ENCODE assay signal across 8 cellular contexts in the genomic region with DNA sequence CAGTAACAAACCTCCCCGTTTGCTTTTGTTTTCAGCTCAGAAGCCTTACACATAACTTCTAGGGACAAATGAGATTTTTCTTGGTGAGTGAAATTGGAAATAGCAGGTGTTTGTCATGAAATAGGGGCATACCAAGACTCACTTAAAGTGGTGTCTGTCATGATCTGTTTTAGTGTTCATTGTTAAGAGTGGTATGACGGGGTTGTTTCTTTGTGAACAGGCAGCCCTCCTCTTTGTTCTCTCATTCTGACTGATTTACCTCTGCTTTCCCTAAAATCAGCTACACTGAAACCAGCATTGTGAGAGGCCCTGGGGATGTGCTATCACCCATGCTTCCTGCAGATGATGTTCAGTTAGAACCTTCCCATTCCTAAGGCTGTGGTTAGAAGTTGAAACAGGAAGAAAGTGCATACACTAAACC. TPM values are rescaled to one million over a fixed set of nuclear protein-coding genes. Genes with fewer than 3 reads are reported as not detected.
DNase-seq lines count a peak whose midpoint lies in the region; ATAC-seq, FAIRE-seq and TF ChIP-seq lines count a peak whose summit lies in the region.

No MANE protein-coding gene starts in this region.

- ATAC-seq in GM18505 (IDR thresholded peaks at IDR 0.05; ENCODE audit: unreplicated experiment) = peak; percentile 35
- ATAC-seq in GM21529 (IDR thresholded peaks at IDR 0.05; ENCODE audit: unreplicated experiment) = peak; percentile 55
- no peak for ATAC-seq in K562
- no peak for ATAC-seq in PC-3

- TF ChIP-seq CTCF in HL-60 (IDR thresholded peaks at IDR 0.05; ENCODE audit: insufficient read depth, low read length) (no peak), K562 (IDR thresholded peaks at IDR 0.05 in 2 of 3, conservative IDR thresholded peaks at IDR 0.05 in 1 of 3; ENCODE audit: insufficient read depth in 2 of 3, low read depth in 1 of 3, low read length in 3 of 3) (no peak), PC-3 (conservative IDR thresholded peaks at IDR 0.05; ENCODE audit: low read depth, low read length) (no peak)

- TF ChIP-seq RAD21 in K562 (CRISPR knock-in tag; conservative IDR thresholded peaks at IDR 0.05 in 1 of 2, IDR thresholded peaks at IDR 0.05 in 1 of 2) = no peak; a peak in 1 of 4 replicates

- no peak for TF ChIP-seq EP300 in K562 (IDR thresholded peaks at IDR 0.05; ENCODE audit: low read length)

- FAIRE-seq in K562 (lab: Jason Lieb, UNC) (no peak), RCC 7860 (lab: Jason Lieb, UNC) (no peak)

- H3K27me3 ChIP-seq in HL-60 (ENCODE audit: insufficient read depth, poor library complexity, severe bottlenecking) (no peaks in the 10 kb centered on the region), K562 (ENCODE audit: control insufficient read depth in 2 of 2, insufficient read depth in 2 of 2, low read length in 2 of 2) (no peaks in the 10 kb centered on the region), PC-3 (ENCODE audit: low read length) (no peaks in the 10 kb centered on the region)

- POLR2A ChIA-PET in K562 (lab: Yijun Ruan, JAX) (interaction anchor here (0.6 to 1.4 kb wide), 3 partner anchors 9 to 160 kb away, joined by 3 to 4 read pairs (median 3); no protein-coding TSS in a partner anchor), PC-3 (lab: Charles Lee; ENCODE audit: unreplicated experiment) (no interaction called here)

- BruUV-seq in K562 (replicated peaks; lab: Mats Ljungman, UMichigan) (no TSS peak), PC-3 (replicated peaks; lab: Mats Ljungman, UMichigan) (no TSS peak)

- H3K4me2 ChIP-seq in K562 (ENCODE audit: insufficient read depth, low read length) = no peak overlapping the region
- H3K4me2 ChIP-seq in PC-3 (ENCODE audit: low read length) = no peak overlapping the region

- H3K36me3 ChIP-seq in K562 (ENCODE audit: control insufficient read depth, insufficient read depth, low read length) (no peaks in the 10 kb centered on the region), PC-3 (ENCODE audit: low read depth, low read length) (no peaks in the 10 kb centered on the region)

- 21% methylated on average over 2 of the region's 2 CpGs for WGBS in K562 (ENCODE audit: insufficient coverage, low coverage, missing lambda C conversion rate)

- H3K27ac ChIP-seq in HL-60 (replicated peaks) (peak overlapping the region; percentile 42), K562 (ENCODE audit: extremely low read depth, low read depth, low read length) (no peak overlapping the region), PC-3 (ENCODE audit: low read length) (no peak overlapping the region)

- DNase-seq in HL-60 (ENCODE audit: low read depth in 1 of 2, low spot score in 1 of 2) (peak; percentile 36 to 55), K562 (ENCODE audit: extremely low read depth in 1 of 4, low spot score in 3 of 4) (no peak), NCI-H1092 (lab: John Stamatoyannopoulos, UW) (no peak), DMS153 treated with DMSO at 0.1 percent for 48 hours (lab: John Stamatoyannopoulos, UW; ENCODE audit: unreplicated experiment) (no peak), RCC 7860 (ENCODE audit: low spot score) (no peak), PC-3 (no peak)

- no peaks in the 10 kb centered on the region for H3F3A ChIP-seq in PC-3 (ENCODE audit: low read length, unreplicated experiment)

- H2AFZ ChIP-seq in K562 (ENCODE audit: low read depth, low read length) = peak overlapping the region; percentile 61
- no peak overlapping the region for H2AFZ ChIP-seq in PC-3 (ENCODE audit: low read length)

- H3K9ac ChIP-seq in K562 (ENCODE audit: insufficient read depth in 1 of 2, low read depth in 2 of 2, low read length in 2 of 2) (no peak overlapping the region), PC-3 (ENCODE audit: low read length) (no peak overlapping the region)

- no peak overlapping the region for H3K4me3 ChIP-seq in HL-60 (replicated peaks; ENCODE audit: insufficient read depth, low read length)
- no peak overlapping the region for H3K4me3 ChIP-seq in K562
- H3K4me3 ChIP-seq in PC-3 (ENCODE audit: low read length) = no peak overlapping the region

- H3K79me2 ChIP-seq in K562 (ENCODE audit: control insufficient read depth, insufficient read depth, low read length) (no peaks in the 10 kb centered on the region; the same call in 2 of the 3 replicates), PC-3 (ENCODE audit: low read length) (no peaks in the 10 kb centered on the region)

- TF ChIP-seq POLR2A in GM18505 (IDR thresholded peaks at IDR 0.05; ENCODE audit: borderline replicate concordance, extremely low read depth, insufficient read depth, insufficient read length) = peak; percentile 27
- TF ChIP-seq POLR2A in K562 (conservative IDR thresholded peaks at IDR 0.05) = no peak

- H3K9me2 ChIP-seq in PC-3 (replicated peaks; ENCODE audit: low read length) = no peaks in the 10 kb centered on the region

- H4K20me1 ChIP-seq in K562 (replicated peaks; ENCODE audit: control insufficient read depth, insufficient read depth, low read length) = no peaks in the 10 kb centered on the region
- no peaks in the 10 kb centered on the region for H4K20me1 ChIP-seq in PC-3 (ENCODE audit: low read length)

- intact Hi-C loops in K562 (cut with micrococcal nuclease) (loop anchor here (5.0 kb wide), 2 partner anchors 68 to 113 kb away; no protein-coding TSS in a partner anchor), PC-3 (cut with micrococcal nuclease) (loop anchor here (2.0 to 5.0 kb wide), 2 partner anchors 176 to 248 kb away; no protein-coding TSS in a partner anchor)

- no peaks in the 10 kb centered on the region for H3K9me1 ChIP-seq in K562 (ENCODE audit: control insufficient read depth, insufficient read depth, low read length)

- H3K4me1 ChIP-seq in K562 (replicated peaks in 1 of 2; ENCODE audit: control insufficient read depth in 2 of 2, insufficient read depth in 2 of 2, low read length in 2 of 2) (peaks cover 13 to 30% of the 10 kb centered on the region in 2 experiments; a peak in 4 of 5 replicates), PC-3 (ENCODE audit: insufficient read depth, low read length) (peaks cover 7% of the 10 kb centered on the region; the same call in 1 of the 2 replicates)

- CTCF ChIA-PET in K562 (lab: Yijun Ruan, JAX; ENCODE audit: low intra/inter-chr PET ratio) (no interaction called here), PC-3 (lab: Charles Lee) (interaction anchor here (0.6 kb wide), 1 partner anchor 172 kb away, joined by 3 read pairs; no protein-coding TSS in a partner anchor)

- in situ Hi-C loops in K562 (cut with MboI) = no loop called here

- no peaks in the 10 kb centered on the region for H3K9me3 ChIP-seq in K562 (replicated peaks; ENCODE audit: control insufficient read depth, insufficient read depth, low read depth, low read length)
- H3K9me3 ChIP-seq in PC-3 (ENCODE audit: low read length) = no peaks in the 10 kb centered on the region

TF ChIP-seq in K562, 482 proteins besides CTCF, POLR2A, EP300 and RAD21 (continues in another document):
- TF ChIP-seq ZNF311 (CRISPR knock-in tag; IDR thresholded peaks at IDR 0.05) = no peak
- TF ChIP-seq, protein P1, sequence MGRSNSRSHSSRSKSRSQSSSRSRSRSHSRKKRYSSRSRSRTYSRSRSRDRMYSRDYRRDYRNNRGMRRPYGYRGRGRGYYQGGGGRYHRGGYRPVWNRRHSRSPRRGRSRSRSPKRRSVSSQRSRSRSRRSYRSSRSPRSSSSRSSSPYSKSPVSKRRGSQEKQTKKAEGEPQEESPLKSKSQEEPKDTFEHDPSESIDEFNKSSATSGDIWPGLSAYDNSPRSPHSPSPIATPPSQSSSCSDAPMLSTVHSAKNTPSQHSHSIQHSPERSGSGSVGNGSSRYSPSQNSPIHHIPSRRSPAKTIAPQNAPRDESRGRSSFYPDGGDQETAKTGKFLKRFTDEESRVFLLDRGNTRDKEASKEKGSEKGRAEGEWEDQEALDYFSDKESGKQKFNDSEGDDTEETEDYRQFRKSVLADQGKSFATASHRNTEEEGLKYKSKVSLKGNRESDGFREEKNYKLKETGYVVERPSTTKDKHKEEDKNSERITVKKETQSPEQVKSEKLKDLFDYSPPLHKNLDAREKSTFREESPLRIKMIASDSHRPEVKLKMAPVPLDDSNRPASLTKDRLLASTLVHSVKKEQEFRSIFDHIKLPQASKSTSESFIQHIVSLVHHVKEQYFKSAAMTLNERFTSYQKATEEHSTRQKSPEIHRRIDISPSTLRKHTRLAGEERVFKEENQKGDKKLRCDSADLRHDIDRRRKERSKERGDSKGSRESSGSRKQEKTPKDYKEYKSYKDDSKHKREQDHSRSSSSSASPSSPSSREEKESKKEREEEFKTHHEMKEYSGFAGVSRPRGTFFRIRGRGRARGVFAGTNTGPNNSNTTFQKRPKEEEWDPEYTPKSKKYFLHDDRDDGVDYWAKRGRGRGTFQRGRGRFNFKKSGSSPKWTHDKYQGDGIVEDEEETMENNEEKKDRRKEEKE (IDR thresholded peaks at IDR 0.05; ENCODE audit: borderline replicate concordance in 1 of 2, control insufficient read depth in 1 of 2, low read depth in 2 of 2, low read length in 1 of 2) = no peak
- no peak for TF ChIP-seq RFX7 (CRISPR knock-in tag; IDR thresholded peaks at IDR 0.05)
- TF ChIP-seq BACH1 (tag; IDR thresholded peaks at IDR 0.05) = no peak

RNA-seq across cellular contexts. Expression of a gene that starts 2.5 kb away (rescaled TPM):
- total RNA-seq in K562 (2011; cell fraction: chromatin; rRNA removed; ENCODE audit: low replicate concordance) = 2.2 and 8.7 TPM in 2 replicates
- total RNA-seq in K562 (2011; cell fraction: nucleolus; rRNA removed) = 1.2 and 2.6 TPM in 2 replicates
- 4.0 and 4.7 TPM in 2 replicates for total RNA-seq in K562 (2011; cell fraction: nucleoplasm; rRNA removed)
- total RNA-seq in K562 (2014; rRNA removed) = 3.0 and 3.3 TPM in 2 replicates
- total RNA-seq in K562 (2014; rRNA removed; fragmentation: Illumina TruSeq; extraction: Trizol) = 6.4 and 6.9 TPM in 2 replicates
- 4.2 and 4.4 TPM in 2 replicates for total RNA-seq in K562 (2015; rRNA removed; fragmentation: Illumina TruSeq; extraction: Trizol)
- total RNA-seq in K562 (2021) = 5.3 and 6.2 TPM in 2 replicates
- 0.55 and 0.59 TPM in 2 replicates for polyA plus RNA-seq in K562 (2011; rRNA removed)
- polyA plus RNA-seq in K562 (2011; cell fraction: cytosol; rRNA removed) = 0.12 and 0.21 TPM in 2 replicates
- 0.37 and 0.62 TPM in 2 replicates for polyA plus RNA-seq in K562 (2011; cell fraction: nucleus; rRNA removed)
- polyA plus RNA-seq in K562 (2012) = 2.9 and 6.9 TPM in 2 replicates
- polyA plus RNA-seq in K562 (2014; fragmentation: Illumina TruSeq; extraction: Trizol) = 6.1 and 6.3 TPM in 2 replicates
- polyA plus RNA-seq in K562 (2014; fragmentation: Nextera tagmentation; extraction: Ambion mirVana) = 1 to 10 TPM; 2.3 TPM
- polyA plus RNA-seq in K562 (2014; rRNA removed) = 5.0 and 6.4 TPM in 2 replicates
- polyA minus RNA-seq in K562 (2011; rRNA and poly(A)+ RNA removed) = 0.67 and 1.2 TPM in 2 replicates
- polyA minus RNA-seq in K562 (2011; cell fraction: cytosol; rRNA and poly(A)+ RNA removed) = 0.36 and 1.0 TPM in 2 replicates
- polyA minus RNA-seq in K562 (2011; cell fraction: nucleus; rRNA and poly(A)+ RNA removed) = 0.54 and 0.89 TPM in 2 replicates
- 0.46 and 0.95 TPM in 2 replicates for total RNA-seq in PC-3 (2014; rRNA removed)

Comparison
In these comparisons a context has a peak if more than half of its experiments do, and no peak if none do; other contexts are left out.
1. ATAC-seq: peak in GM18505 (single experiment) and GM21529 (single experiment); none in K562 (single experiment) and PC-3 (single experiment).
2. DNase-seq: peak in HL-60 (2 of 2); none in K562 (0 of 4), NCI-H1092 (single experiment), DMS153 treated with DMSO at 0.1 percent for 48 hours (single experiment), RCC 7860 (single experiment) and PC-3 (single experiment).